23 cellular contexts compared by ENCODE assay signal in genomic region chr2:185179783-185180182, GRCh38.
DNase-seq lines count a peak whose midpoint lies in the region; ATAC-seq lines count a peak whose summit lies in the region.
"Had no signal": no experiment of that assay in that cellular context is flagged by ENCODE, and none has a peak within 500 bp of the region (broad histone marks: within the 10 kb centered on the region; RNA-seq: fewer than 3 reads in every experiment).

No MANE protein-coding gene starts in this region.

- no peak overlapping the region for H3K4me2 ChIP-seq in mesendoderm (ENCODE audit: low read length)
- H3K4me2 ChIP-seq: BLaER1 treated with 17β-estradiol and CSF1 and Interleukin-3, amounts not matched to agents 10 nM and 100 nM; GM23338; KMS-11 had no signal

- no peak overlapping the region for H3K4me3 Mint-ChIP-seq in activated CD4-positive, alpha-beta T cell treated with anti-CD3 and anti-CD28 coated beads, Interleukin-2, amount 10 ng/mL, durations not matched to agents 24 days and 14 days
- H3K4me3 Mint-ChIP-seq: CD4-positive, alpha-beta T cell; GM23338; H9; HFFc6; IgD-negative memory B cell; T-cell had no signal

- no peak overlapping the region for H2BK120ac ChIP-seq in mesendoderm (ENCODE audit: low read depth, low read length)

- H3K79me1 ChIP-seq in mesendoderm (ENCODE audit: low read length), result no peaks in the 10 kb centered on the region

- no peak overlapping the region for H3K27ac ChIP-seq in mesendoderm (ENCODE audit: low read depth, low read length)
- H3K27ac ChIP-seq: BLaER1 treated with 17β-estradiol and CSF1 and Interleukin-3, amounts not matched to agents 10 nM and 100 nM; HL-60; KMS-11; Peyer's patch had no signal

- H3K4me1 ChIP-seq in mesendoderm (ENCODE audit: control insufficient read depth, low read depth, low read length), result no peaks in the 10 kb centered on the region
- H3K4me1 ChIP-seq: BLaER1 treated with 17β-estradiol and CSF1 and Interleukin-3, amounts not matched to agents 10 nM and 100 nM; Peyer's patch had no signal

- no peak overlapping the region for H3K4ac ChIP-seq in mesendoderm (ENCODE audit: low read depth, low read length)

- H3K36me3 ChIP-seq in mesendoderm (ENCODE audit: control insufficient read depth, insufficient read depth, low read length), result no peaks in the 10 kb centered on the region
- H3K36me3 ChIP-seq: BLaER1 treated with 17β-estradiol and CSF1 and Interleukin-3, amounts not matched to agents 10 nM and 100 nM; Peyer's patch had no signal

- no peaks in the 10 kb centered on the region for H3K4me1 Mint-ChIP-seq in activated CD4-positive, alpha-beta T cell treated with anti-CD3 and anti-CD28 coated beads, Interleukin-2, amount 10 ng/mL, durations not matched to agents 24 days and 14 days
- H3K4me1 Mint-ChIP-seq: GM23338, H9, IgD-negative memory B cell, T-cell had no signal

- intact Hi-C loops in activated CD4-positive, alpha-beta T cell treated with anti-CD3 and anti-CD28 coated beads, Interleukin-2, amount 10 ng/mL, durations not matched to agents 24 days and 14 days (cut with micrococcal nuclease), result no loop called here

- no peaks in the 10 kb centered on the region for H3K27me3 ChIP-seq in mesendoderm (ENCODE audit: insufficient read depth, low read length, poor library complexity)
- H3K27me3 ChIP-seq: BLaER1 treated with 17β-estradiol and CSF1 and Interleukin-3, amounts not matched to agents 10 nM and 100 nM; Peyer's patch had no signal

- no peak overlapping the region for H2BK5ac ChIP-seq in mesendoderm (ENCODE audit: low read length)

- no peak overlapping the region for H4K5ac ChIP-seq in mesendoderm (ENCODE audit: low read length)

- no peaks in the 10 kb centered on the region for H3K9me3 Mint-ChIP-seq in activated CD4-positive, alpha-beta T cell treated with anti-CD3 and anti-CD28 coated beads, Interleukin-2, amount 10 ng/mL, durations not matched to agents 24 days and 14 days
- H3K9me3 Mint-ChIP-seq: GM23338, H9, IgD-negative memory B cell had no signal

- no peak overlapping the region for H4K8ac ChIP-seq in mesendoderm (ENCODE audit: low read depth, low read length)

- no peak overlapping the region for H2AK5ac ChIP-seq in mesendoderm (ENCODE audit: low read length)

- H3K4me3 ChIP-seq in mesendoderm (ENCODE audit: low read length), result no peak overlapping the region
- H3K4me3 ChIP-seq: BLaER1 treated with 17β-estradiol and CSF1 and Interleukin-3, amounts not matched to agents 10 nM and 100 nM; GM23338; Peyer's patch had no signal

- no peaks in the 10 kb centered on the region for H3K27me3 Mint-ChIP-seq in activated CD4-positive, alpha-beta T cell treated with anti-CD3 and anti-CD28 coated beads, Interleukin-2, amount 10 ng/mL, durations not matched to agents 24 days and 14 days
- H3K27me3 Mint-ChIP-seq: CD4-positive, alpha-beta T cell; IgD-negative memory B cell; T-cell had no signal

- WGBS in mesendoderm (ENCODE audit: extremely low coverage, insufficient coverage, low lambda C conversion rate), result no CpG with 5 or more reads among the region's 3 CpGs

- peak; percentile 4 for DNase-seq in NCI-H510A treated with DMSO at 0.1 percent for 48 hours (lab: John Stamatoyannopoulos, UW)
- DNase-seq in NCI-H510A (lab: John Stamatoyannopoulos, UW), result no peak
- DNase-seq in NCI-H146 (lab: John Stamatoyannopoulos, UW), result peak; percentile 51
- DNase-seq in SHP77 (lab: John Stamatoyannopoulos, UW), result peak; percentile 15 to 16
- DNase-seq in mesendoderm, result no peak
- DNase-seq in activated CD4-positive, alpha-beta T cell treated with anti-CD3 and anti-CD28 coated beads, Interleukin-2, amount 10 ng/mL, durations not matched to agents 24 days and 14 days, result no peak
- DNase-seq: CD4-positive, alpha-beta T cell; H9; HFFc6; MM.1S; NCI-H1436 treated with DMSO at 0.1 percent for 48 hours; NCI-H2029; NCI-H226; NCI-H524; OCI-M1; Peyer's patch; T-cell had no signal

- ATAC-seq in HG02623 (IDR thresholded peaks at IDR 0.05; ENCODE audit: unreplicated experiment), result no peak
- ATAC-seq: GM23338, T-cell had no signal

- no peak overlapping the region for H3K18ac ChIP-seq in mesendoderm (ENCODE audit: low read length)

- no peak overlapping the region for H3K23ac ChIP-seq in mesendoderm (ENCODE audit: low read length)

- no peaks in the 10 kb centered on the region for H3K36me3 Mint-ChIP-seq in activated CD4-positive, alpha-beta T cell treated with anti-CD3 and anti-CD28 coated beads, Interleukin-2, amount 10 ng/mL, durations not matched to agents 24 days and 14 days (ENCODE audit: low read depth)
- H3K36me3 Mint-ChIP-seq: IgD-negative memory B cell, T-cell had no signal

- H3K9ac ChIP-seq in mesendoderm (ENCODE audit: low read length), result no peak overlapping the region
- H3K9ac ChIP-seq: BLaER1 treated with 17β-estradiol and CSF1 and Interleukin-3, amounts not matched to agents 10 nM and 100 nM; KMS-11 had no signal

- H3K56ac ChIP-seq in mesendoderm (ENCODE audit: low read length), result no peak overlapping the region

- H3K79me2 ChIP-seq in mesendoderm (ENCODE audit: control insufficient read depth, insufficient read depth, low read length), result no peaks in the 10 kb centered on the region

- no peak overlapping the region for H2BK15ac ChIP-seq in mesendoderm (replicated peaks; ENCODE audit: low read depth)

- H3K27ac Mint-ChIP-seq in activated CD4-positive, alpha-beta T cell treated with anti-CD3 and anti-CD28 coated beads, Interleukin-2, amount 10 ng/mL, durations not matched to agents 24 days and 14 days, result no peak overlapping the region
- H3K27ac Mint-ChIP-seq: CD4-positive, alpha-beta T cell; GM23338; H9; HFFc6; IgD-negative memory B cell; T-cell had no signal

Comparison
In these comparisons a context has a peak if more than half of its experiments do, and no peak if none do; other contexts are left out.
1. DNase-seq: peak in NCI-H510A treated with DMSO at 0.1 percent for 48 hours (single experiment), NCI-H146 (single experiment) and SHP77 (2 of 2); none in NCI-H510A (single experiment), mesendoderm (single experiment) and activated CD4-positive, alpha-beta T cell treated with anti-CD3 and anti-CD28 coated beads, Interleukin-2, amount 10 ng/mL, durations not matched to agents 24 days and 14 days (single experiment).